Comparison of ENCODE assay signal across 8 cellular contexts in genomic region chr13:60164490-60164889, GRCh38. TPM values are rescaled to one million over a fixed set of nuclear protein-coding genes. Genes with fewer than 3 reads are reported as not detected.
DNase-seq lines count a peak whose midpoint lies in the region; ATAC-seq, FAIRE-seq and TF ChIP-seq lines count a peak whose summit lies in the region.

No MANE protein-coding gene starts in this region.

- peak overlapping the region; percentile 91 to 97 (median 96) for H3K4me3 ChIP-seq in endothelial cell of umbilical vein (replicated peaks in 1 of 3; ENCODE audit: insufficient read depth in 1 of 3, low read depth in 1 of 3, low read length in 3 of 3)

- no peaks in the 10 kb centered on the region for H3K27me3 ChIP-seq in endothelial cell of umbilical vein (ENCODE audit: control insufficient read depth in 2 of 2, insufficient read depth in 2 of 2, low read length in 2 of 2)

- H3K36me3 Mint-ChIP-seq in natural killer cell: no peaks in the 10 kb centered on the region

- H3K4me1 Mint-ChIP-seq in natural killer cell: peaks cover 21 to 27% of the 10 kb centered on the region in 2 donors

- H2AFZ ChIP-seq in endothelial cell of umbilical vein (ENCODE audit: low read depth, low read length): peak overlapping the region; percentile 92

- FAIRE-seq in endothelial cell of umbilical vein (lab: Jason Lieb, UNC): no peak

- peaks cover 5 to 8% of the 10 kb centered on the region in 2 donors for H3K27me3 Mint-ChIP-seq in natural killer cell (ENCODE audit: low read depth in 2 of 2)

- H3K36me3 ChIP-seq in endothelial cell of umbilical vein (ENCODE audit: control insufficient read depth in 2 of 2, extremely low read depth in 1 of 2, insufficient read depth in 2 of 2, low read length in 2 of 2): peaks cover 0 to 2% of the 10 kb centered on the region in 2 experiments

- ATAC-seq in natural killer cell (no peak), GM19395 (IDR thresholded peaks at IDR 0.05; ENCODE audit: unreplicated experiment) (no peak)

- TF ChIP-seq CTCF in endothelial cell of umbilical vein (IDR thresholded peaks at IDR 0.05; ENCODE audit: extremely low read depth in 1 of 2, insufficient read depth in 1 of 2, low read depth in 1 of 2, low read length in 2 of 2): no peak
- no peak for TF ChIP-seq CTCF in natural killer cell (IDR thresholded peaks at IDR 0.05)
- TF ChIP-seq CTCF in GM20000 (IDR thresholded peaks at IDR 0.05; ENCODE audit: extremely low read depth, missing control alignments): no peak

- peaks cover 40% of the 10 kb centered on the region for H3K79me2 ChIP-seq in endothelial cell of umbilical vein (ENCODE audit: control insufficient read depth, insufficient read depth, low read length)

- peak overlapping the region; percentile 97 for H3K9ac ChIP-seq in endothelial cell of umbilical vein (replicated peaks; ENCODE audit: extremely low read depth, insufficient read depth, low read length)

- POLR2A ChIA-PET in endothelial cell of umbilical vein (lab: Charles Lee): no interaction called here

- H3K4me3 Mint-ChIP-seq in natural killer cell: peak overlapping the region; percentile 94

- CTCF ChIA-PET in endothelial cell of umbilical vein (lab: Charles Lee): interaction anchor here (1.1 to 1.3 kb wide), 4 partner anchors 9 to 267 kb away, joined by 4 read pairs; no protein-coding TSS in a partner anchor

- peak overlapping the region; percentile 90 for H3K27ac ChIP-seq in endothelial cell of umbilical vein (ENCODE audit: insufficient read depth, low read depth, low read length)

- DNase-seq in COLO829 (ENCODE audit: low spot score) (peak; percentile 8), OCI-M1 (lab: John Stamatoyannopoulos, UW) (peak; percentile 67), endothelial cell of umbilical vein (ENCODE audit: low read depth, low spot score) (no peak), natural killer cell (no peak), DMS53 (lab: John Stamatoyannopoulos, UW) (no peak), GM20000 (ENCODE audit: low spot score) (no peak), islet precursor cell (no peak)

- peak overlapping the region; percentile 86 to 94 for H3K27ac Mint-ChIP-seq in natural killer cell

- H4K20me1 ChIP-seq in endothelial cell of umbilical vein (replicated peaks; ENCODE audit: control insufficient read depth, extremely low read depth, insufficient read depth, low read length): no peaks in the 10 kb centered on the region

- peaks cover 18% of the 10 kb centered on the region for H3K4me1 ChIP-seq in endothelial cell of umbilical vein (ENCODE audit: control insufficient read depth, extremely low read depth, insufficient read depth, low read length)

- no TSS peak for BruUV-seq in endothelial cell of umbilical vein (replicated peaks; lab: Mats Ljungman, UMichigan)

- intact Hi-C loops in endothelial cell of umbilical vein (cut with micrococcal nuclease) (loop anchor here (10.0 kb wide), 2 partner anchors 270 to 630 kb away; no protein-coding TSS in a partner anchor), natural killer cell (cut with micrococcal nuclease) (loop anchor here (1.0 kb wide), 1 partner anchor 232 kb away; no protein-coding TSS in a partner anchor)

- TF ChIP-seq POLR2A in endothelial cell of umbilical vein (IDR thresholded peaks at IDR 0.05; ENCODE audit: low read depth, low read length): no peak

- H3K9me3 ChIP-seq in endothelial cell of umbilical vein (replicated peaks; ENCODE audit: control insufficient read depth, insufficient read depth, low read length): no peaks in the 10 kb centered on the region

- peak overlapping the region; percentile 90 for H3K4me2 ChIP-seq in endothelial cell of umbilical vein (ENCODE audit: insufficient read depth, low read length)

- dilution Hi-C loops in endothelial cell of umbilical vein (cut with MboI; ENCODE audit: extremely low pct_ligation_motif_present, low sequenced_read_pairs): no loop called here

- no peaks in the 10 kb centered on the region for H3K9me1 ChIP-seq in endothelial cell of umbilical vein (replicated peaks; ENCODE audit: control insufficient read depth, extremely low read depth, insufficient read depth, low read length)

- no peaks in the 10 kb centered on the region for H3K9me3 Mint-ChIP-seq in natural killer cell

TF ChIP-seq in endothelial cell of umbilical vein, 7 proteins besides CTCF, POLR2A, EP300 and RAD21:
- TF ChIP-seq MYC (IDR thresholded peaks at IDR 0.05; ENCODE audit: low read depth, low read length) (no peak), POLR2AphosphoS5 (IDR thresholded peaks at IDR 0.05; ENCODE audit: insufficient read depth, low read depth, low read length) (no peak), GATA2 (IDR thresholded peaks at IDR 0.05; ENCODE audit: insufficient read depth, insufficient read length, low read depth, low read length) (no peak), JUN (IDR thresholded peaks at IDR 0.05; ENCODE audit: borderline replicate concordance, insufficient read depth, insufficient read length, low read depth) (no peak), EZH2 (IDR thresholded peaks at IDR 0.05; ENCODE audit: borderline replicate concordance, low read depth, low read length, severe bottlenecking) (no peak), FOS (IDR thresholded peaks at IDR 0.05; ENCODE audit: borderline replicate concordance, insufficient read depth, low read length) (no peak)
- TF ChIP-seq, protein P1, sequence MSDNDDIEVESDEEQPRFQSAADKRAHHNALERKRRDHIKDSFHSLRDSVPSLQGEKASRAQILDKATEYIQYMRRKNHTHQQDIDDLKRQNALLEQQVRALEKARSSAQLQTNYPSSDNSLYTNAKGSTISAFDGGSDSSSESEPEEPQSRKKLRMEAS (IDR thresholded peaks at IDR 0.05; ENCODE audit: insufficient read depth, insufficient read length): no peak

RNA-seq across cellular contexts. Expression of gene DIAPH3, which starts 0.8 kb away (rescaled TPM):
- total RNA-seq in endothelial cell of umbilical vein (40.9 and 44.0 TPM in 2 replicates), natural killer cell (1 to 10 TPM in 1 of 3 donors, under 1 TPM in 2; 0.54 to 1.0 (median 0.98) TPM)
- 9.4 and 9.9 TPM in 2 replicates for polyA plus RNA-seq in endothelial cell of umbilical vein
- polyA plus RNA-seq in endothelial cell of umbilical vein (2011; cell fraction: cytosol; rRNA removed): 12.5 and 12.8 TPM in 2 replicates
- 15.9 and 19.4 TPM in 2 replicates for polyA plus RNA-seq in endothelial cell of umbilical vein (2011; cell fraction: nucleus; rRNA removed)
- 20.5 and 30.4 TPM in 2 replicates for polyA plus RNA-seq in endothelial cell of umbilical vein (2012)
- 18.0 and 19.8 TPM in 2 replicates for polyA minus RNA-seq in endothelial cell of umbilical vein
- polyA minus RNA-seq in endothelial cell of umbilical vein (2011; cell fraction: cytosol; rRNA and poly(A)+ RNA removed): 22.8 TPM
- polyA minus RNA-seq in endothelial cell of umbilical vein (2011; cell fraction: nucleus; rRNA and poly(A)+ RNA removed): 75.7 and 105 TPM in 2 replicates

Comparison
In these comparisons a context has a peak if more than half of its experiments do, and no peak if none do; other contexts are left out.
1. DNase-seq: peak in COLO829 (single experiment) and OCI-M1 (single experiment); none in endothelial cell of umbilical vein (single experiment), natural killer cell (single experiment), DMS53 (single experiment), GM20000 (single experiment) and islet precursor cell (single experiment).
2. RNA of gene DIAPH3, which starts 0.8 kb away (total RNA-seq): 40.9 to 44.0 TPM in endothelial cell of umbilical vein; 0.54 to 1.0 TPM in natural killer cell; every median in the first group is over 10 times any median in the second.